9 cellular contexts compared by ENCODE assay signal in the genomic region with DNA sequence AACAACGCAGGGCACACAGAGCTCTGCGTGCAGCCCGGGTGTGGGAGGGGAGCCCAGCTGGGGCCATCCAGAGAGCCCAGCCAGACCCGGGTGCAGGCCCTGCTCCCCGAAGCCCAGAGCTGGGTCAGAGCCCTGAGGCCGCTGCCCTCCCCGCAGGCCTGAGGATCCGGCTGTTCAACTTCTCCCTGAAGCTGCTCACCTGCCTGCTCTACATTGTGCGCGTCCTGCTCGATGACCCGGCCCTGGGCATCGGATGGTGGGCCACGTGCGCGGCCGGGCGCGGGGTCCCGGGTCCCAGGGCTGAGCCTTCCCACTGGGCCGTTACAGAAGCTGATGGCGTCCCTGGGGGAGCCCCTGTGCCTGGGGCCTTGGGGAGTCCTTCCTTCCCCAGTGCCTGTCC. TPM values are rescaled to one million over a fixed set of nuclear protein-coding genes. Genes with fewer than 3 reads are reported as not detected.
"Had no signal": no experiment of that assay in that cellular context is flagged by ENCODE, and none has a peak within 500 bp of the region (broad histone marks: within the 10 kb centered on the region; RNA-seq: fewer than 3 reads in every experiment).

No MANE protein-coding gene starts in this region.

- H3K27ac ChIP-seq: GM23248 had no signal

- H3K4me2 ChIP-seq: GM23338 had no signal

- ATAC-seq: GM23338, HCT116 had no signal

- DNase-seq: GM23248, GOT3, H7, H9, HCEC 1CT, HFFc6 had no signal

- H3K36me3 ChIP-seq: HAP-1 had no signal

- H3K4me3 ChIP-seq: GM23248, GM23338, HAP-1 had no signal

- H3K4me1 ChIP-seq: HAP-1 had no signal

- H2AFZ ChIP-seq: GM23248, GM23338 had no signal

- H3K9ac ChIP-seq: GM23248 had no signal

- H3K9me3 ChIP-seq: HAP-1 had no signal

RNA-seq across cellular contexts. Expression of gene KCNT1, which starts 48.8 kb away (rescaled TPM):
- polyA plus RNA-seq: GM23248 had no signal

RNA-seq across cellular contexts. Expression of gene SOHLH1, which starts 51.5 kb away (rescaled TPM):
- polyA plus RNA-seq: GM23248, GM23338 had no signal
